ENCODE assay signal across 9 cellular contexts in the genomic region with DNA sequence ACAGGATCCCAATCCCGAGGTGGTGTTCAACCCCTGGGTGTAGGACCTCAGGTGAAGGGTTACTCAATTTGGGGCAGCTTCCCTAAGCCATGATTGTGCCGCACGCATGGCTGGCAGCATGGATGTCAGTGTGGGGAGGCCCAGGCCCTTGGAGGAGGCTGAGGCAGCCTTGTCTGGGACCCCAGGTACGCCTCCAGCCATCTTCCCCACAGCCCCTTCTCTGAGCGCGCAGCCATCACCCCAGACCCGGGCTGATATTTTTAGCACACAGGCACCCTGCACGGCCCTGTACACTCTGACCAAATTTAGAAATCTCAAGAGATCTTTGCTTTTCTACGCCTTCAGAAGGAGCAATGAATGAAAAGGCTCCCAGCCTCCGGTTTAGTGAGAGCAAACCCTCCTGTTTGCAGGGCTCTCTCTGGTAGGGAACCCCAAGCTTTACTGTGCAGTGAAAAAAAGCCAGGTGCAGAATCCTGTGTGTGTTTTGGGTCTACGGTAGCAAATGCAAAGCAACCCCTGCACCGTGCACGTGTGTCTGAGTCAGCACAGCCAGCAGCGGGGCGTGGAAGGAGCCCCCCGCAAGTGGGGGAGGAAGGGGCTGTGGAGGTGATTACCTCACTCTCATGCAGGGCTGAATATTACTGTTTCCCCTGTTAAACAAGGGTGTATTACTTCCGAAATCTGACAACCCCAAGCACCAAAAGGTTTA. TPM values are rescaled to one million over a fixed set of nuclear protein-coding genes. Genes with fewer than 3 reads are reported as not detected.
DNase-seq lines count a peak whose midpoint lies in the region; ATAC-seq and TF ChIP-seq lines count a peak whose summit lies in the region.
"Had no signal": no experiment of that assay in that cellular context is flagged by ENCODE, and none has a peak within 500 bp of the region (broad histone marks: within the 10 kb centered on the region; RNA-seq: fewer than 3 reads in every experiment).

No MANE protein-coding gene starts in this region.

- peak overlapping the region; percentile 86 for H3K4me2 ChIP-seq in OCI-LY3 (ENCODE audit: low read length)

- TF ChIP-seq CTCF in OCI-LY3 (IDR thresholded peaks at IDR 0.05; ENCODE audit: low read depth, low read length) (no peak), mucosa of descending colon (IDR thresholded peaks at IDR 0.05) (no peak)

- H3K9ac ChIP-seq in OCI-LY3 (ENCODE audit: low read length) = peak overlapping the region; percentile 78

- intact Hi-C loops in mucosa of descending colon (cut with DNase I, micrococcal nuclease) = no loop called here

- peaks cover 24% of the 10 kb centered on the region for H3K27me3 ChIP-seq in OCI-LY3 (ENCODE audit: low read depth, low read length)

- H3K4me1 ChIP-seq in OCI-LY3 (ENCODE audit: low read length) (peaks cover 88% of the 10 kb centered on the region), mucosa of descending colon (ENCODE audit: low read depth) (no peaks in the 10 kb centered on the region)

- ATAC-seq in GM18909 (IDR thresholded peaks at IDR 0.05; ENCODE audit: poor library complexity, unreplicated experiment) (peak; percentile 71), HG02852 (IDR thresholded peaks at IDR 0.05; ENCODE audit: unreplicated experiment) (peak; percentile 66), mucosa of descending colon (peak; percentile 47)

- no peak for DNase-seq in mucosa of descending colon
- DNase-seq in retina = no peak
- no peak for DNase-seq in islet precursor cell
- DNase-seq in NCI-H1092 (lab: John Stamatoyannopoulos, UW) = no peak
- no peak for DNase-seq in RKO (ENCODE audit: low spot score)

- H3K9me3 ChIP-seq in OCI-LY3 (ENCODE audit: insufficient read depth, low read length) (0 out of 2 replicates have a peak, but pooled peaks cover 4% of the 10 kb centered on the region), mucosa of descending colon (no peaks in the 10 kb centered on the region)

- H3K4me3 ChIP-seq in OCI-LY3 (ENCODE audit: low read length) = peak overlapping the region; percentile 68
- H3K4me3 ChIP-seq in mucosa of descending colon = no peak overlapping the region

- peak overlapping the region; percentile 92 for H3K27ac ChIP-seq in OCI-LY3 (ENCODE audit: low read length)
- H3K27ac ChIP-seq: epithelial cell of prostate had no signal

- H2AFZ ChIP-seq in OCI-LY3 (ENCODE audit: low read depth, low read length) = peak overlapping the region; percentile 28; the same call in 1 of the 2 replicates

- no peaks in the 10 kb centered on the region for H4K20me1 ChIP-seq in OCI-LY3 (ENCODE audit: insufficient read depth, low read length)

- H3K36me3 ChIP-seq in OCI-LY3 (replicated peaks; ENCODE audit: low read depth, low read length) = peaks cover 9% of the 10 kb centered on the region
- no peaks in the 10 kb centered on the region for H3K36me3 ChIP-seq in mucosa of descending colon (ENCODE audit: low read depth)

- H3K79me2 ChIP-seq in OCI-LY3 (ENCODE audit: low read length) = peaks cover 7% of the 10 kb centered on the region

RNA-seq across cellular contexts. Expression of gene CTCFL, which starts 44.3 kb away (rescaled TPM):
- not detected for total RNA-seq in mucosa of descending colon
